ENCODE assay signal across 8 cellular contexts in genomic region chr19:2274185-2274711, GRCh38. TPM values are rescaled to one million over a fixed set of nuclear protein-coding genes. Genes with fewer than 3 reads are reported as not detected.
DNase-seq lines count a peak whose midpoint lies in the region; ATAC-seq and TF ChIP-seq lines count a peak whose summit lies in the region.

No MANE protein-coding gene starts in this region.

- no peak overlapping the region for H2AFZ ChIP-seq in fibroblast of lung (ENCODE audit: low read length)

- H3K9me3 ChIP-seq in Peyer's patch (no peaks in the 10 kb centered on the region), fibroblast of lung (ENCODE audit: control insufficient read depth, insufficient read depth, low read depth, low read length) (no peaks in the 10 kb centered on the region), left lung (no peaks in the 10 kb centered on the region)

- H3K4me3 ChIP-seq in Peyer's patch (peak overlapping the region in 2 of 4 donors; percentile 26 to 98), fibroblast of lung (replicated peaks in 1 of 4; ENCODE audit: control extremely low read depth in 1 of 4, insufficient read depth in 1 of 4, low read depth in 3 of 4, low read length in 4 of 4) (peak overlapping the region in 2 of 4 experiments; percentile 7 to 45), skin epidermis (peak overlapping the region in 1 of 7 experiments; percentile 91), left lung (peak overlapping the region in 1 of 2 donors; percentile 99)

- peaks cover 7 to 57% (median 27%) of the 10 kb centered on the region in 4 donors for H3K4me1 ChIP-seq in Peyer's patch
- peaks cover 9% of the 10 kb centered on the region for H3K4me1 ChIP-seq in fibroblast of lung (ENCODE audit: control insufficient read depth, extremely low read depth, insufficient read depth, low read length)
- peaks cover 35 to 65% of the 10 kb centered on the region in 2 donors for H3K4me1 ChIP-seq in left lung

- H3K36me3 ChIP-seq in Peyer's patch (peaks cover 0 to 19% (median 0%) of the 10 kb centered on the region in 3 donors), fibroblast of lung (ENCODE audit: control insufficient read depth, insufficient read depth, low read length) (peaks cover 20% of the 10 kb centered on the region), left lung (peaks cover 0 to 62% of the 10 kb centered on the region in 2 donors)

- H3K79me2 ChIP-seq in fibroblast of lung (ENCODE audit: control insufficient read depth, insufficient read depth, low read length): peaks cover 57% of the 10 kb centered on the region

- POLR2A ChIA-PET in GM10248 (lab: Yijun Ruan, JAX): interaction anchor here (0.6 to 0.7 kb wide), 6 partner anchors 22 to 345 kb away, joined by 3 to 5 read pairs (median 4); no protein-coding TSS in a partner anchor

- H3K27ac ChIP-seq in Peyer's patch (peak overlapping the region; percentile 98 to 99 (median 98)), fibroblast of lung (ENCODE audit: insufficient read depth, low read length) (peak overlapping the region; percentile 57), skin epidermis (peak overlapping the region in 14 of 21 experiments; percentile 31 to 99 (median 64)), left lung (peak overlapping the region in 1 of 2 donors; percentile 77)

- H3K4me2 ChIP-seq in fibroblast of lung (ENCODE audit: extremely low read depth, insufficient read depth, low read length): peak overlapping the region; percentile 52

- H3K27me3 ChIP-seq in Peyer's patch (no peaks in the 10 kb centered on the region), fibroblast of lung (ENCODE audit: control insufficient read depth, insufficient read depth, low read length) (no peaks in the 10 kb centered on the region), left lung (no peaks in the 10 kb centered on the region)

- DNase-seq in GM10248 (ENCODE audit: extremely low spot score) (no peak), Peyer's patch (no peak), fibroblast of lung (ENCODE audit: low read depth in 2 of 2) (no peak), left lung (no peak), cerebellar cortex (ENCODE audit: low spot score) (no peak)

- TF ChIP-seq CTCF in GM10248 (IDR thresholded peaks at IDR 0.05; ENCODE audit: control extremely low read depth, extremely low read depth, low read depth, missing control alignments) (peak; percentile 9), Peyer's patch (IDR thresholded peaks at IDR 0.05) (no peak), fibroblast of lung (conservative IDR thresholded peaks at IDR 0.05 in 1 of 2, IDR thresholded peaks at IDR 0.05 in 1 of 2; ENCODE audit: low read depth in 1 of 2, low read length in 2 of 2) (no peak), left lung (IDR thresholded peaks at IDR 0.05) (no peak)

- CTCF ChIA-PET in GM10248 (lab: Yijun Ruan, JAX): interaction anchor here (0.9 to 6.2 kb wide), 12 partner anchors 11 to 119 kb away, joined by 3 to 37 read pairs (median 6); partner anchors contain the start of gene PLEKHJ1

- no peak overlapping the region for H3K9ac ChIP-seq in fibroblast of lung (ENCODE audit: insufficient read depth, low read length)

- ATAC-seq in GM21515 (IDR thresholded peaks at IDR 0.05; ENCODE audit: unreplicated experiment): no peak
- no peak for ATAC-seq in left lung
- no peak for ATAC-seq in HG03108 (IDR thresholded peaks at IDR 0.05; ENCODE audit: unreplicated experiment)

- H4K20me1 ChIP-seq in fibroblast of lung (ENCODE audit: control insufficient read depth, extremely low read depth, insufficient read depth, low read length): peaks cover 4% of the 10 kb centered on the region

- TF ChIP-seq POLR2A in Peyer's patch (IDR thresholded peaks at IDR 0.05): no peak

- intact Hi-C loops in left lung (cut with DNase I): loop anchor here (5.0 to 10.0 kb wide), 2 partner anchors 37 to 111 kb away; partner anchors contain the start of genes PLEKHJ1 (in 2 of the 2) and SF3A2 (in 2 of the 2)

RNA-seq across cellular contexts. Expression of gene PEAK3, which starts 7.7 kb away (rescaled TPM):
- total RNA-seq in Peyer's patch (1 to 10 TPM; 1.2 to 5.8 (median 2.6) TPM), fibroblast of lung (not detected in 2 replicates), left lung (1 to 10 TPM; 1.0 to 8.5 TPM)
- not detected in 2 replicates for polyA plus RNA-seq in fibroblast of lung
- polyA plus RNA-seq in fibroblast of lung (2012): 0.06 and 0.08 TPM in 2 replicates
- polyA minus RNA-seq in fibroblast of lung (ENCODE audit: low replicate concordance): not detected in 2 replicates

RNA-seq across cellular contexts. Expression of gene JSRP1, which starts 18.0 kb away (rescaled TPM):
- total RNA-seq in Peyer's patch (not detected), fibroblast of lung (not detected in 2 replicates), left lung (1 to 10 TPM in 1 of 2 donors, under 1 TPM in 1; 0.65 to 1.1 TPM)
- polyA plus RNA-seq in fibroblast of lung: not detected in 2 replicates
- polyA plus RNA-seq in fibroblast of lung (2012): 0.64 and 0.88 TPM in 2 replicates
- polyA minus RNA-seq in fibroblast of lung (ENCODE audit: low replicate concordance): not detected in 2 replicates

RNA-seq across cellular contexts. Expression of gene AMH, which starts 25.1 kb away (rescaled TPM):
- total RNA-seq in Peyer's patch (1 to 10 TPM in 2 of 4 donors, under 1 TPM in 1, not detected in 1; 0.95 to 4.7 (median 1.6) TPM), fibroblast of lung (0.26 and 0.33 TPM in 2 replicates), left lung (1 to 10 TPM; 1.1 TPM)
- 0.03 and 0.07 TPM in 2 replicates for polyA plus RNA-seq in fibroblast of lung
- 0.28 and 0.51 TPM in 2 replicates for polyA plus RNA-seq in fibroblast of lung (2012)
- not detected in 2 replicates for polyA minus RNA-seq in fibroblast of lung (ENCODE audit: low replicate concordance)

RNA-seq across cellular contexts. Expression of gene LINGO3, which starts 33.7 kb away (rescaled TPM):
- total RNA-seq in Peyer's patch: 1 to 10 TPM in 1 of 4 donors, under 1 TPM in 1, not detected in 2; 0.54 to 5.0 TPM
- not detected in 2 replicates for total RNA-seq in fibroblast of lung
- polyA plus RNA-seq in fibroblast of lung: not detected in 2 replicates
- not detected in 2 replicates for polyA plus RNA-seq in fibroblast of lung (2012)
- polyA minus RNA-seq in fibroblast of lung (ENCODE audit: low replicate concordance): not detected in 2 replicates
- total RNA-seq in left lung: under 1 TPM in 1 of 2 donors, not detected in 1; 0.16 TPM

RNA-seq across cellular contexts. Expression of gene SF3A2, which starts 37.6 kb away (rescaled TPM):
- total RNA-seq in Peyer's patch: 100 to 1,000 TPM in 1 of 4 donors, 10 to 100 TPM in 3; 38.7 to 133 (median 72.3) TPM
- 23.1 and 31.5 TPM in 2 replicates for total RNA-seq in fibroblast of lung
- 11.1 and 14.8 TPM in 2 replicates for polyA plus RNA-seq in fibroblast of lung
- polyA plus RNA-seq in fibroblast of lung (2012): 41.0 and 51.7 TPM in 2 replicates
- polyA minus RNA-seq in fibroblast of lung (ENCODE audit: low replicate concordance): 10.5 and 12.8 TPM in 2 replicates
- 10 to 100 TPM; 50.1 to 57.8 TPM for total RNA-seq in left lung
